Comparison of ENCODE assay signal across 2 cellular contexts in genomic region chr10:50993817-50994251, GRCh38.
TF ChIP-seq lines count a peak whose summit lies in the region.

No MANE protein-coding gene starts in this region.

TF ChIP-seq in liver, 16 proteins besides CTCF, POLR2A, EP300 and RAD21 (continued from another document):
- TF ChIP-seq ZBTB33 (IDR thresholded peaks at IDR 0.05) (no peak), HNF4G (IDR thresholded peaks at IDR 0.05) (no peak), YY1 (IDR thresholded peaks at IDR 0.05) (no peak), FOXA2 (IDR thresholded peaks at IDR 0.05) (no peak)

TF ChIP-seq in HepG2, 621 proteins besides CTCF, POLR2A, EP300 and RAD21 (continued from another document):
- TF ChIP-seq GFI1 (CRISPR knock-in tag; IDR thresholded peaks at IDR 0.05; ENCODE audit: borderline replicate concordance) (no peak), PCBP1 (IDR thresholded peaks at IDR 0.05; ENCODE audit: borderline replicate concordance, low read depth, low read length) (no peak)
